15 cellular contexts compared by ENCODE assay signal in genomic region chr1:29057700-29058099, GRCh38.
"Had no signal": no experiment of that assay in that cellular context is flagged by ENCODE, and none has a peak within 500 bp of the region (broad histone marks: within the 10 kb centered on the region; RNA-seq: fewer than 3 reads in every experiment).

No MANE protein-coding gene starts in this region.

- H3K27me3 ChIP-seq: ascending aorta, suprapubic skin, transverse colon, uterus had no signal

- H3K36me3 ChIP-seq: ascending aorta, prostate gland, uterus had no signal

- H3K27ac ChIP-seq: ascending aorta, coronary artery, prostate gland, suprapubic skin, transverse colon, uterus had no signal

- H3K4me3 ChIP-seq: ascending aorta, coronary artery, mucosa of descending colon, prostate gland, suprapubic skin, transverse colon, uterus had no signal

- H3K4me1 Mint-ChIP-seq: naive B cell had no signal

- H3K27me3 Mint-ChIP-seq: central memory CD8-positive, alpha-beta T cell; naive B cell had no signal

- H3K4me3 Mint-ChIP-seq: central memory CD8-positive, alpha-beta T cell; naive B cell had no signal

- H3K9me3 ChIP-seq: ascending aorta, mucosa of descending colon, prostate gland, suprapubic skin, transverse colon, uterus had no signal

- ATAC-seq: mucosa of descending colon, right cardiac atrium had no signal

- H3K4me1 ChIP-seq: prostate gland, suprapubic skin, transverse colon, uterus had no signal

- H3K9me3 Mint-ChIP-seq: central memory CD8-positive, alpha-beta T cell; naive B cell had no signal

- DNase-seq: activated CD8-positive, alpha-beta memory T cell treated with anti-CD3 and anti-CD28 coated beads for 24 hours; activated CD8-positive, alpha-beta memory T cell treated with anti-CD3 and anti-CD28 coated beads, Interleukin-2, amount 50 U/mL, for 48 hours; mesenchymal stem cell; mucosa of descending colon; naive B cell; right cardiac atrium; stimulated activated CD4-positive, alpha-beta T cell treated with anti-CD3 and anti-CD28 coated beads, Interleukin-2, amount 100 ng/mL, for 24 hours; stimulated activated naive CD4-positive, alpha-beta T cell treated with Interleukin-2 at 50 U/mL for 16 hours; transverse colon; uterus had no signal

- H3K27ac Mint-ChIP-seq: naive B cell had no signal
